23 cellular contexts compared by ENCODE assay signal in genomic region chr17:6108382-6108781, GRCh38. TPM values are rescaled to one million over a fixed set of nuclear protein-coding genes. Genes with fewer than 3 reads are reported as not detected.
"Had no signal": no experiment of that assay in that cellular context is flagged by ENCODE, and none has a peak within 500 bp of the region (broad histone marks: within the 10 kb centered on the region; RNA-seq: fewer than 3 reads in every experiment).

No MANE protein-coding gene starts in this region.

- H3K36me3 ChIP-seq: MG63 had no signal

- H3K27ac ChIP-seq: SK-N-MC, VCaP had no signal

- DNase-seq: activated CD4-positive, alpha-beta memory T cell treated with anti-CD3 and anti-CD28 coated beads, Interleukin-2, amount 10 ng/mL, durations not matched to agents 7 days and 5 days; activated CD4-positive, alpha-beta T cell treated with anti-CD3 and anti-CD28 coated beads, Interleukin-2, amount 10 ng/mL, durations not matched to agents 7 days and 5 days; activated CD4-positive, CD25-positive, alpha-beta regulatory T cell; activated gamma-delta T cell; activated naive CD4-positive, alpha-beta T cell treated with anti-CD3 and anti-CD28 coated beads for 36 hours; activated T-cell treated with anti-CD3 and anti-CD28 coated beads for 4 hours; activated T-cell treated with anti-CD3 and anti-CD28 coated beads, Interleukin-2, amount 50 U/mL, for 48 hours; amygdala; MG63; MV-4-11; NCI-H1092 treated with DMSO at 0.1 percent for 48 hours; NCI-H1417 treated with DMSO at 0.1 percent for 48 hours; NCI-H1694 treated with DMSO at 0.1 percent for 48 hours; NCI-H2029 treated with DMSO at 0.1 percent for 48 hours; NCI-H510A treated with DMSO at 0.1 percent for 48 hours; NCI-H69; SIG-M5; T-cell; T-helper 2 cell had no signal

- H3K4me3 ChIP-seq: MG63, SK-N-MC had no signal

- FAIRE-seq: astrocyte had no signal

- H3K9me3 ChIP-seq: MG63 had no signal

- ATAC-seq: activated T-helper 17 cell treated with anti-CD3 and anti-CD28 coated beads, Interleukin-2, amount 50 U/mL, for 72 hours; T-cell had no signal

- H3K27me3 ChIP-seq: MG63 had no signal

RNA-seq across cellular contexts. Expression of gene WSCD1, which starts 38.2 kb away (rescaled TPM):
- total RNA-seq: activated CD4-positive, alpha-beta memory T cell treated with anti-CD3 and anti-CD28 coated beads, Interleukin-2, amount 10 ng/mL, durations not matched to agents 7 days and 5 days; activated CD4-positive, alpha-beta T cell treated with anti-CD3 and anti-CD28 coated beads, Interleukin-2, amount 10 ng/mL, durations not matched to agents 7 days and 5 days; activated T-helper 17 cell treated with anti-CD3 and anti-CD28 coated beads, Interleukin-2, amount 50 U/mL, for 72 hours had no signal
